Comparison of ENCODE assay signal across 1 cellular context in genomic region chr7:151232272-151233110, GRCh38.
TF ChIP-seq lines count a peak whose summit lies in the region.

TSS of gene CHPF2 (plus strand) at chr7:151232483. CDS start at chr7:151234012, 1,529 bp downstream.

TF ChIP-seq in GM23338, 12 proteins besides CTCF, POLR2A, EP300 and RAD21 (continued from another document):
- TF ChIP-seq, protein P1, sequence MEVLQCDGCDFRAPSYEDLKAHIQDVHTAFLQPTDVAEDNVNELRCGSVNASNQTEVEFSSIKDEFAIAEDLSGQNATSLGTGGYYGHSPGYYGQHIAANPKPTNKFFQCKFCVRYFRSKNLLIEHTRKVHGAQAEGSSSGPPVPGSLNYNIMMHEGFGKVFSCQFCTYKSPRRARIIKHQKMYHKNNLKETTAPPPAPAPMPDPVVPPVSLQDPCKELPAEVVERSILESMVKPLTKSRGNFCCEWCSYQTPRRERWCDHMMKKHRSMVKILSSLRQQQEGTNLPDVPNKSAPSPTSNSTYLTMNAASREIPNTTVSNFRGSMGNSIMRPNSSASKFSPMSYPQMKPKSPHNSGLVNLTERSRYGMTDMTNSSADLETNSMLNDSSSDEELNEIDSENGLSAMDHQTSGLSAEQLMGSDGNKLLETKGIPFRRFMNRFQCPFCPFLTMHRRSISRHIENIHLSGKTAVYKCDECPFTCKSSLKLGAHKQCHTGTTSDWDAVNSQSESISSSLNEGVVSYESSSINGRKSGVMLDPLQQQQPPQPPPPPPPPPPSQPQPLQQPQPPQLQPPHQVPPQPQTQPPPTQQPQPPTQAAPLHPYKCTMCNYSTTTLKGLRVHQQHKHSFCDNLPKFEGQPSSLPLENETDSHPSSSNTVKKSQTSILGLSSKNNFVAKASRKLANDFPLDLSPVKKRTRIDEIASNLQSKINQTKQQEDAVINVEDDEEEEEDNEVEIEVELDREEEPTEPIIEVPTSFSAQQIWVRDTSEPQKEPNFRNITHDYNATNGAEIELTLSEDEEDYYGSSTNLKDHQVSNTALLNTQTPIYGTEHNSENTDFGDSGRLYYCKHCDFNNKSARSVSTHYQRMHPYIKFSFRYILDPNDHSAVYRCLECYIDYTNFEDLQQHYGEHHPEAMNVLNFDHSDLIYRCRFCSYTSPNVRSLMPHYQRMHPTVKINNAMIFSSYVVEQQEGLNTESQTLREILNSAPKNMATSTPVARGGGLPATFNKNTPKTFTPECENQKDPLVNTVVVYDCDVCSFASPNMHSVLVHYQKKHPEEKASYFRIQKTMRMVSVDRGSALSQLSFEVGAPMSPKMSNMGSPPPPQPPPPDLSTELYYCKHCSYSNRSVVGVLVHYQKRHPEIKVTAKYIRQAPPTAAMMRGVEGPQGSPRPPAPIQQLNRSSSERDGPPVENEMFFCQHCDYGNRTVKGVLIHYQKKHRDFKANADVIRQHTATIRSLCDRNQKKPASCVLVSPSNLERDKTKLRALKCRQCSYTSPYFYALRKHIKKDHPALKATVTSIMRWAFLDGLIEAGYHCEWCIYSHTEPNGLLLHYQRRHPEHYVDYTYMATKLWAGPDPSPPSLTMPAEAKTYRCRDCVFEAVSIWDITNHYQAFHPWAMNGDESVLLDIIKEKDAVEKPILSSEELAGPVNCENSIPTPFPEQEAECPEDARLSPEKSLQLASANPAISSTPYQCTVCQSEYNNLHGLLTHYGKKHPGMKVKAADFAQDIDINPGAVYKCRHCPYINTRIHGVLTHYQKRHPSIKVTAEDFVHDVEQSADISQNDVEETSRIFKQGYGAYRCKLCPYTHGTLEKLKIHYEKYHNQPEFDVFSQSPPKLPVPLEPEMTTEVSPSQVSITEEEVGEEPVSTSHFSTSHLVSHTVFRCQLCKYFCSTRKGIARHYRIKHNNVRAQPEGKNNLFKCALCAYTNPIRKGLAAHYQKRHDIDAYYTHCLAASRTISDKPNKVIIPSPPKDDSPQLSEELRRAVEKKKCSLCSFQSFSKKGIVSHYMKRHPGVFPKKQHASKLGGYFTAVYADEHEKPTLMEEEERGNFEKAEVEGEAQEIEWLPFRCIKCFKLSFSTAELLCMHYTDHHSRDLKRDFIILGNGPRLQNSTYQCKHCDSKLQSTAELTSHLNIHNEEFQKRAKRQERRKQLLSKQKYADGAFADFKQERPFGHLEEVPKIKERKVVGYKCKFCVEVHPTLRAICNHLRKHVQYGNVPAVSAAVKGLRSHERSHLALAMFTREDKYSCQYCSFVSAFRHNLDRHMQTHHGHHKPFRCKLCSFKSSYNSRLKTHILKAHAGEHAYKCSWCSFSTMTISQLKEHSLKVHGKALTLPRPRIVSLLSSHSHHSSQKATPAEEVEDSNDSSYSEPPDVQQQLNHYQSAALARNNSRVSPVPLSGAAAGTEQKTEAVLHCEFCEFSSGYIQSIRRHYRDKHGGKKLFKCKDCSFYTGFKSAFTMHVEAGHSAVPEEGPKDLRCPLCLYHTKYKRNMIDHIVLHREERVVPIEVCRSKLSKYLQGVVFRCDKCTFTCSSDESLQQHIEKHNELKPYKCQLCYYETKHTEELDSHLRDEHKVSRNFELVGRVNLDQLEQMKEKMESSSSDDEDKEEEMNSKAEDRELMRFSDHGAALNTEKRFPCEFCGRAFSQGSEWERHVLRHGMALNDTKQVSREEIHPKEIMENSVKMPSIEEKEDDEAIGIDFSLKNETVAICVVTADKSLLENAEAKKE (CRISPR knock-in tag; IDR thresholded peaks at IDR 0.05) = no peak
- TF ChIP-seq CREB1 (CRISPR knock-in tag; IDR thresholded peaks at IDR 0.05; ENCODE audit: low read depth) (no peak; the same call in 1 of the 2 replicates), STAT1 (IDR thresholded peaks at IDR 0.05; ENCODE audit: unreplicated experiment) (no peak)
